In the genomic region with DNA sequence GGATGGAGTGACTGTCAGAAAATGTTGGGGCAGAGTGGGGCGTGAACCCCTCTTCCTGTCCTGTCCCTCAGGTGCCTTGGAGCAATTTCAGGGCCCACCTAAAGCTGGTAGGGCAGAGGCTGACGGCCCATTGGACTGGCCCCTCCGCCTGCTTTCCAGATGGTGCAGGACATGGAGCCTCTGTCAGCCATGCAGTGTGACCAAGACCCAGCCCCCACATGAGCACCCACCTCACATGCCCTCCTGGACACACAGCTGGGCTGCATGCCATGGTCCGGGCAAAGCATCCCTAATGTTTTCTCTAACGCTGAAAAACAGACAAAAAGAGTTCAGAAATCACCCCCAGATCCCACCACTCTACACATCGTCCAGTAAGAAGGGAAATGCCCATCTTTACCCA, we compare ENCODE assay signal across 1 cellular context.
TF ChIP-seq lines count a peak whose summit lies in the region.

No MANE protein-coding gene starts in this region.

TF ChIP-seq in H1, 55 proteins besides CTCF, POLR2A, EP300 and RAD21:
- TF ChIP-seq SIN3A (conservative IDR thresholded peaks at IDR 0.05 in 1 of 2, IDR thresholded peaks at IDR 0.05 in 1 of 2; ENCODE audit: low read depth in 1 of 2, low read length in 2 of 2) (no peak), SP2 (IDR thresholded peaks at IDR 0.05; ENCODE audit: low read length) (no peak), TAF7 (optimal IDR thresholded peaks at IDR 0.05; ENCODE audit: borderline replicate concordance, low read depth, low read length) (no peak), POLR2AphosphoS5 (IDR thresholded peaks at IDR 0.05; ENCODE audit: low read depth, low read length) (no peak), NRF1 (IDR thresholded peaks at IDR 0.05; ENCODE audit: low read depth, low read length) (no peak), HDAC2 (IDR thresholded peaks at IDR 0.05; ENCODE audit: borderline replicate concordance in 1 of 2, low read depth in 2 of 2, low read length in 2 of 2) (no peak), TAF1 (IDR thresholded peaks at IDR 0.05; ENCODE audit: low read depth, low read length) (no peak)
